In the genomic region with DNA sequence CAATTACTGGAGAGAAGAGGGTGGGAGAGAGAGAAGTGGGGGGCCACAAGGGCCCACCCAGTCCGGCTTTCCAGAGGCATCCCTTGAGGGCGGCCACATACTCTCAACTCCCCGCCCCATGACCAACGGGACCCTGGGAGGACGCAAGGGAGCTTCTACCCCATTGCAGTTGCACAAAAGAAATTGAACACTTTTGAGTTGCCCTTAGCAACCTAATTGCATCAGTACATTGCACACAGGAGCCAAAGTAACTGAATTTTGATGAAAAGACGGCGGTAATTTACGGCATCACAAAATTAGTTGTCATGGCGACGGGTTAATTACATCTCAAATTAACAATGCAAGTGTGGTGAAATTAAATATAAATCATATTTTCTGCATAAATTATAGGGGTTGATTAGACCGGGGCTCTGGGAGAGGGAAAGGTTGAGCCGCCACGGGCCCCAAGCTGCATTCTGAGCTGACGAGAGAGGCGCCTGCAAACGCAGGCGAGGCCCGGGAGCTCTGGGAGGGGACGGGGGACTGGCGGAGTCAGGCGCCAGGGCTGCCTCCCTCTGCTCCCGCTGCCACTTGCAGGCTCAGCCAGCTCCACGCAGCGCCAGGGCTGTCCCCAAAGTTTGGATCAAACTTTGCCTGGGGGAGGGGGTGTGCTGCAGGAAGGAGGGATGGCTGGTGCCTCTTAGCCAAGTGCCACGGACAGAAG, we compare ENCODE assay signal across 14 cellular contexts.
DNase-seq lines count a peak whose midpoint lies in the region; ATAC-seq and TF ChIP-seq lines count a peak whose summit lies in the region.
"Had no signal": no experiment of that assay in that cellular context is flagged by ENCODE, and none has a peak within 500 bp of the region (broad histone marks: within the 10 kb centered on the region; RNA-seq: fewer than 3 reads in every experiment).

No MANE protein-coding gene starts in this region.

- intact Hi-C loops in breast epithelium (cut with DNase I; ENCODE audit: low total_unique reads) = loop anchor here (1.0 to 5.0 kb wide), 2 partner anchors 49 to 617 kb away; no protein-coding TSS in a partner anchor
- intact Hi-C loops in MCF 10A (cut with micrococcal nuclease) = loop anchor here (10.0 kb wide), 1 partner anchor 60 kb away; a partner anchor contains a TSS
- intact Hi-C loops in CD14-positive monocyte (cut with micrococcal nuclease) = no loop called here

- TF ChIP-seq CTCF in breast epithelium (IDR thresholded peaks at IDR 0.05) (no peak), MCF 10A (IDR thresholded peaks at IDR 0.05; ENCODE audit: unreplicated experiment) (no peak), WTC11 (IDR thresholded peaks at IDR 0.05) (no peak), type B pancreatic cell (conservative IDR thresholded peaks at IDR 0.05) (no peak), CD14-positive monocyte (IDR thresholded peaks at IDR 0.05) (no peak)

- no peak overlapping the region for H3K4me3 Mint-ChIP-seq in MCF 10A (ENCODE audit: unreplicated experiment)
- H3K4me3 Mint-ChIP-seq in WTC11 = no peak overlapping the region
- H3K4me3 Mint-ChIP-seq in type B pancreatic cell = no peak overlapping the region
- H3K4me3 Mint-ChIP-seq in CD14-positive monocyte = no peak overlapping the region
- H3K4me3 Mint-ChIP-seq in activated T-cell treated with anti-CD3 and anti-CD28 coated beads, Interleukin-2, amount 50 U/mL, for 72 hours = no peak overlapping the region
- H3K4me3 Mint-ChIP-seq: effector memory CD8-positive, alpha-beta T cell; memory B cell had no signal

- H3K4me1 ChIP-seq in breast epithelium = peaks cover 11 to 38% of the 10 kb centered on the region in 2 donors

- peaks cover 0 to 3% of the 10 kb centered on the region in 2 donors for H3K27me3 ChIP-seq in breast epithelium

- no peaks in the 10 kb centered on the region for H3K4me1 Mint-ChIP-seq in MCF 10A (ENCODE audit: insufficient read depth, unreplicated experiment)
- peaks cover 46% of the 10 kb centered on the region for H3K4me1 Mint-ChIP-seq in WTC11
- H3K4me1 Mint-ChIP-seq in type B pancreatic cell (ENCODE audit: unreplicated experiment) = peaks cover 16% of the 10 kb centered on the region
- no peaks in the 10 kb centered on the region for H3K4me1 Mint-ChIP-seq in CD14-positive monocyte
- H3K4me1 Mint-ChIP-seq in activated T-cell treated with anti-CD3 and anti-CD28 coated beads, Interleukin-2, amount 50 U/mL, for 72 hours (ENCODE audit: low read depth) = peaks cover 29% of the 10 kb centered on the region
- H3K4me1 Mint-ChIP-seq: memory B cell had no signal

- H3K27ac Mint-ChIP-seq in MCF 10A (ENCODE audit: low read depth, unreplicated experiment) (no peak overlapping the region), WTC11 (no peak overlapping the region), type B pancreatic cell (peak overlapping the region; percentile 28), CD14-positive monocyte (no peak overlapping the region)
- no peak overlapping the region for H3K27ac Mint-ChIP-seq in activated T-cell treated with anti-CD3 and anti-CD28 coated beads, Interleukin-2, amount 50 U/mL, for 72 hours
- H3K27ac Mint-ChIP-seq: effector memory CD8-positive, alpha-beta T cell; memory B cell had no signal

- CTCF ChIA-PET in MCF 10A (lab: Yijun Ruan, JAX) = no interaction called here
- CTCF ChIA-PET in WTC11 (lab: Charles Lee) = interaction anchor here (0.6 to 1.4 kb wide), 3 partner anchors 44 to 225 kb away, joined by 3 read pairs; no protein-coding TSS in a partner anchor

- H3K27ac ChIP-seq in breast epithelium = peak overlapping the region; percentile 76 to 87

- no peak for TF ChIP-seq POLR2A in breast epithelium (IDR thresholded peaks at IDR 0.05)

- H3K27me3 Mint-ChIP-seq in MCF 10A (ENCODE audit: insufficient read depth, unreplicated experiment) (no peaks in the 10 kb centered on the region), WTC11 (ENCODE audit: low read depth) (no peaks in the 10 kb centered on the region), type B pancreatic cell (peaks cover 27% of the 10 kb centered on the region), CD14-positive monocyte (ENCODE audit: low read depth in 3 of 3) (peaks cover 1 to 7% (median 5%) of the 10 kb centered on the region in 3 donors)
- H3K27me3 Mint-ChIP-seq in activated T-cell treated with anti-CD3 and anti-CD28 coated beads, Interleukin-2, amount 50 U/mL, for 72 hours (ENCODE audit: low read depth) = peaks cover 7% of the 10 kb centered on the region

- peak; percentile 19; the same call in 1 of the 2 replicates for ATAC-seq in WTC11
- ATAC-seq in activated T-cell treated with anti-CD3 and anti-CD28 coated beads, Interleukin-2, amount 50 U/mL, for 72 hours (replicated peaks in 1 of 2) = no peak
- ATAC-seq: effector memory CD8-positive, alpha-beta T cell; sciatic nerve had no signal

- H3K9me3 Mint-ChIP-seq in MCF 10A (ENCODE audit: unreplicated experiment) (no peaks in the 10 kb centered on the region), WTC11 (no peaks in the 10 kb centered on the region), type B pancreatic cell (no peaks in the 10 kb centered on the region), CD14-positive monocyte (no peaks in the 10 kb centered on the region)
- H3K9me3 Mint-ChIP-seq in activated T-cell treated with anti-CD3 and anti-CD28 coated beads, Interleukin-2, amount 50 U/mL, for 72 hours = no peaks in the 10 kb centered on the region
- H3K9me3 Mint-ChIP-seq: effector memory CD8-positive, alpha-beta T cell; memory B cell had no signal

- BruUV-seq in MCF 10A (replicated peaks; lab: Mats Ljungman, UMichigan) = no TSS peak

- H3K4me3 ChIP-seq in breast epithelium = no peak overlapping the region

- no peaks in the 10 kb centered on the region for H3K36me3 ChIP-seq in breast epithelium

- no peaks in the 10 kb centered on the region for H3K9me3 ChIP-seq in breast epithelium

- DNase-seq in breast epithelium (ENCODE audit: low spot score in 2 of 2) = no peak
- DNase-seq in MCF 10A (ENCODE audit: unreplicated experiment) = no peak
- DNase-seq in WTC11 (ENCODE audit: low spot score) = peak; percentile 47
- peak; percentile 80 for DNase-seq in left kidney (ENCODE audit: low read depth, low spot score)
- DNase-seq in type B pancreatic cell (ENCODE audit: extremely low spot score, unreplicated experiment) = no peak
- DNase-seq in UCSD-AML1 (lab: John Stamatoyannopoulos, UW; ENCODE audit: unreplicated experiment) = no peak
- DNase-seq in CD14-positive monocyte (ENCODE audit: low spot score) = no peak
- no peak for DNase-seq in activated T-cell treated with anti-CD3 and anti-CD28 coated beads, Interleukin-2, amount 50 U/mL, for 72 hours
- DNase-seq: activated CD8-positive, alpha-beta memory T cell treated with anti-CD3 and anti-CD28 coated beads, Interleukin-2, amount 50 U/mL, for 4 hours; effector memory CD8-positive, alpha-beta T cell; GDM1; NCI-H2029 had no signal

- H3K36me3 Mint-ChIP-seq in MCF 10A (ENCODE audit: insufficient read depth, unreplicated experiment) (no peaks in the 10 kb centered on the region), WTC11 (no peaks in the 10 kb centered on the region), type B pancreatic cell (no peaks in the 10 kb centered on the region), CD14-positive monocyte (no peaks in the 10 kb centered on the region)
- H3K36me3 Mint-ChIP-seq in activated T-cell treated with anti-CD3 and anti-CD28 coated beads, Interleukin-2, amount 50 U/mL, for 72 hours (ENCODE audit: insufficient read depth in 2 of 2) = no peaks in the 10 kb centered on the region
- H3K36me3 Mint-ChIP-seq: memory B cell had no signal

- POLR2A ChIA-PET in MCF 10A (lab: Yijun Ruan, JAX) (interaction anchor here (1.2 kb wide), 1 partner anchor 70 kb away, joined by 4 read pairs; no protein-coding TSS in a partner anchor), WTC11 (lab: Charles Lee) (interaction anchor here (0.9 kb wide), 1 partner anchor 53 kb away, joined by 3 read pairs; no protein-coding TSS in a partner anchor)

TF ChIP-seq in WTC11, 78 proteins besides CTCF, POLR2A, EP300 and RAD21:
- TF ChIP-seq CREB1 (CRISPR knock-in tag; IDR thresholded peaks at IDR 0.05) = no peak
- no peak for TF ChIP-seq ZBTB21 (CRISPR knock-in tag; IDR thresholded peaks at IDR 0.05; ENCODE audit: borderline replicate concordance)
- no peak for TF ChIP-seq FOXJ3 (CRISPR knock-in tag; IDR thresholded peaks at IDR 0.05; ENCODE audit: borderline replicate concordance)
- no peak for TF ChIP-seq SMAD3 (CRISPR knock-in tag; IDR thresholded peaks at IDR 0.05; ENCODE audit: borderline replicate concordance)
- no peak for TF ChIP-seq NR2C2 (CRISPR knock-in tag; IDR thresholded peaks at IDR 0.05)

Comparison
In these comparisons a context has a peak if more than half of its experiments do, and no peak if none do; other contexts are left out.
1. DNase-seq: peak in WTC11 (single experiment) and left kidney (single experiment); none in breast epithelium (0 of 2), MCF 10A (single experiment), type B pancreatic cell (single experiment), UCSD-AML1 (single experiment), CD14-positive monocyte (single experiment) and activated T-cell treated with anti-CD3 and anti-CD28 coated beads, Interleukin-2, amount 50 U/mL, for 72 hours (0 of 2).
2. intact Hi-C loops: an anchor here in breast epithelium (1.0 to 5.0 kb wide) and MCF 10A (10.0 kb wide); none called in CD14-positive monocyte.